ENCODE assay signal across 6 cellular contexts in the genomic region with DNA sequence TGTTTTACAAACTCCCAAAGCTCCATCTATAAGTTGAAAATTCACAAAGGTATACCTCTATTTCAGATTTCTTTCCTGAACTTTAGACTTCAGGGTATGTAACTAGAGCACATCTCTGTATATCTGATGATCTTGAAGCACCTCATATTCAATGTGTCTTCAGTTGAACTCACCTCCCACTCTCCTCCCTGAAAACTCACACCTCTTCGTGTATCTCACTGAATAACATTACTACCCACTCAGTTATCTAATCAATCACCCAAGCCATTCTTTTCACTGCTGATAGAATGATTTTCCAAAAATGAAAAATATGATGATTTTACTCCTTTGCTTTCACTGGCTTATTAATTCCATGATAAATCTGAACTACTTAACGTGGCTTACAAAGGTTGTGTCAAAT.
"Had no signal": no experiment of that assay in that cellular context is flagged by ENCODE, and none has a peak within 500 bp of the region (broad histone marks: within the 10 kb centered on the region; RNA-seq: fewer than 3 reads in every experiment).

No MANE protein-coding gene starts in this region.

- DNase-seq: IMR-90, KBM-7, KG1 had no signal

- FAIRE-seq: HepG2, HTR-8/SVneo, K562 had no signal
